Comparison of ENCODE assay signal across 13 cellular contexts in the genomic region with DNA sequence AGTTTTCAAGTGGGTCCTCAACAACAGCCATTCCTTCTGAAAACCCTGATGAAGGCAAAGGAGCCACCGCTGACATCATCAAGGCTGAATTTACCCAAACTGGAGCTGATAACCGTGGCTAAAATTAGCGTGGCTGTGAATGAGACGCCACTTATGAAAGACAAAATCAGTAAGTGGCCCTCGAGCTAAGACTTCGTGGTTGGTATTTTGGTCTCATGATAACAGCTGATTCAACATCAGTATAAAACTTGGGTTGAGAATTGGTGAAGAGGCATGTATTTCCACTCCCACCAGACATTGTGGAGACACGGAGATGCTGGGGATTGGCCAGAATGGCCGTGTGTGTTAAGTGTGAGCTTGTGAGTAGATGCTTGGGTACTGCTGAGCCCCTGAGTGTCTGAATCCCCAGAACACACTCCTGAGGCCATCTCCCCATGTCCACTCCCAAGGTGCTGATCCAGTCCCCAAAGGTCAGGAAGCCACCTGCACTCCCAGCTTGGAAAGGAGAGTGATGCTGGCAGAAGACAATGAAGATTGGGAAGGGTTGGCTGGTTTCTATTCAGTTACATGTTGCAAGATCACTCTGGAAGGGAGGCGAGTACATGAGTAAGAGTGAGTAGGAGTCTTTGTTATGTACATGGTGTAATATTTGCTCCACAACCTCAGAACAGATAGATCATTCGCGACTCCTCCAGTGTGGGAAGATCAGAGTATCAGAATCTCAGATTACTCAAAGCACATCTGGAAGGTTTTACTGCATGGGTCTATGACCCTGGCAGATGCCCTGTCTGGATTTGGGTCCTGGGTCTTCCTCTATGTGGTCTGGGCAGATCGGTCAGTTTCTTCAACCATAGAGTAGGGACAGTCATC.
DNase-seq lines count a peak whose midpoint lies in the region; ATAC-seq and TF ChIP-seq lines count a peak whose summit lies in the region.
"Had no signal": no experiment of that assay in that cellular context is flagged by ENCODE, and none has a peak within 500 bp of the region (broad histone marks: within the 10 kb centered on the region; RNA-seq: fewer than 3 reads in every experiment).

No MANE protein-coding gene starts in this region.

- H3K36me3 ChIP-seq in cardiac muscle cell (no peaks in the 10 kb centered on the region), brain microvascular endothelial cell (replicated peaks) (no peaks in the 10 kb centered on the region), kidney epithelial cell (ENCODE audit: control insufficient read depth, insufficient read depth, low read length) (no peaks in the 10 kb centered on the region)
- H3K36me3 ChIP-seq: tibial artery had no signal

- H3K27me3 ChIP-seq in cardiac muscle cell (no peaks in the 10 kb centered on the region), brain microvascular endothelial cell (replicated peaks) (no peaks in the 10 kb centered on the region), kidney epithelial cell (ENCODE audit: control insufficient read depth, insufficient read depth, low read length) (no peaks in the 10 kb centered on the region)
- H3K27me3 ChIP-seq: tibial artery had no signal

- intact Hi-C loops in cardiac septum (cut with DNase I): no loop called here

- DNase-seq in cardiac muscle cell (ENCODE audit: low read depth in 1 of 2, low spot score in 1 of 2) (peak; percentile 87 to 88), cardiac septum (ENCODE audit: low spot score) (no peak), brain microvascular endothelial cell (peak; percentile 72), kidney epithelial cell (ENCODE audit: low read depth) (peak; percentile 56), NCI-H345 treated with DMSO at 0.1 percent for 48 hours (lab: John Stamatoyannopoulos, UW; ENCODE audit: unreplicated experiment) (no peak)
- no peak for DNase-seq in stimulated activated CD4-positive, alpha-beta T cell treated with anti-CD3 and anti-CD28 coated beads, Interleukin-4, amount 100 ng/mL, for 4 hours
- no peak for DNase-seq in stimulated activated CD4-positive, alpha-beta T cell treated with anti-CD3 and anti-CD28 coated beads, Interleukin-12 subunit alpha, Interleukin-12 subunit beta, amount 100 ng/mL, for 4 hours
- DNase-seq: AML-193, PC-9, T-helper 9 cell, tibial artery had no signal

- no peaks in the 10 kb centered on the region for H3K9me3 ChIP-seq in cardiac muscle cell (ENCODE audit: low read depth)
- H3K9me3 ChIP-seq: tibial artery had no signal

- TF ChIP-seq CTCF in cardiac muscle cell (IDR thresholded peaks at IDR 0.05; ENCODE audit: low read depth, low read length): no peak
- TF ChIP-seq CTCF in brain microvascular endothelial cell (IDR thresholded peaks at IDR 0.05; ENCODE audit: low read depth, low read length, missing control alignments): no peak
- TF ChIP-seq CTCF in kidney epithelial cell (IDR thresholded peaks at IDR 0.05; ENCODE audit: insufficient read depth, low read length, poor library complexity, severe bottlenecking): no peak

- no peak for ATAC-seq in GM19351 (IDR thresholded peaks at IDR 0.05; ENCODE audit: unreplicated experiment)
- ATAC-seq: sciatic nerve had no signal

- H3K4me3 ChIP-seq in cardiac muscle cell (no peak overlapping the region), brain microvascular endothelial cell (ENCODE audit: low read depth, low read length) (no peak overlapping the region), kidney epithelial cell (ENCODE audit: low read depth, low read length) (no peak overlapping the region)
- H3K4me3 ChIP-seq: PC-9, tibial artery had no signal

- H3K4me1 ChIP-seq in cardiac muscle cell (ENCODE audit: low read depth): peaks cover 10% of the 10 kb centered on the region
- H3K4me1 ChIP-seq: tibial artery had no signal

- peak overlapping the region; percentile 86 for H3K27ac ChIP-seq in cardiac muscle cell
- H3K27ac ChIP-seq in brain microvascular endothelial cell: peak overlapping the region; percentile 43
- H3K27ac ChIP-seq: PC-9, tibial artery had no signal

- in situ Hi-C loops in brain microvascular endothelial cell (cut with HindIII; ENCODE audit: low pct_ligation_motif_present, low sequenced_read_pairs): no loop called here

Comparison
In these comparisons a context has a peak if more than half of its experiments do, and no peak if none do; other contexts are left out.
1. DNase-seq: peak in cardiac muscle cell (2 of 2), brain microvascular endothelial cell (single experiment) and kidney epithelial cell (single experiment); none in cardiac septum (single experiment), NCI-H345 treated with DMSO at 0.1 percent for 48 hours (single experiment), stimulated activated CD4-positive, alpha-beta T cell treated with anti-CD3 and anti-CD28 coated beads, Interleukin-4, amount 100 ng/mL, for 4 hours (0 of 2) and stimulated activated CD4-positive, alpha-beta T cell treated with anti-CD3 and anti-CD28 coated beads, Interleukin-12 subunit alpha, Interleukin-12 subunit beta, amount 100 ng/mL, for 4 hours (single experiment).